ENCODE assay signal across 23 cellular contexts in genomic region chr10:88913803-88914202, GRCh38. TPM values are rescaled to one million over a fixed set of nuclear protein-coding genes. Genes with fewer than 3 reads are reported as not detected.
A peak's percentile ranks its signal among the peaks of the same experiment; 100 is the strongest.
DNase-seq lines count a peak whose midpoint lies in the region; ATAC-seq lines count a peak whose summit lies in the region.
"Had no signal": no experiment of that assay in that cellular context is flagged by ENCODE, and none has a peak within 500 bp of the region (broad histone marks: within the 10 kb centered on the region; RNA-seq: fewer than 3 reads in every experiment).

No MANE protein-coding gene starts in this region.

- no peak overlapping the region for H2BK12ac ChIP-seq in mesenchymal stem cell (ENCODE audit: low read length in 2 of 2)

- H4K91ac ChIP-seq in mesenchymal stem cell (ENCODE audit: low read length) = no peak overlapping the region

- H4K8ac ChIP-seq in mesenchymal stem cell (ENCODE audit: low read length) = no peak overlapping the region

- H3K4ac ChIP-seq in mesenchymal stem cell (ENCODE audit: low read depth in 1 of 2, low read length in 2 of 2) = no peak overlapping the region

- no peak overlapping the region for H2AFZ ChIP-seq in mesenchymal stem cell (ENCODE audit: low read depth, low read length)
- H2AFZ ChIP-seq: parathyroid adenoma had no signal

- no peak for ATAC-seq in GM21528 (IDR thresholded peaks at IDR 0.05; ENCODE audit: low FRiP score, unreplicated experiment)
- ATAC-seq: A549, body of pancreas, esophagus mucosa, upper lobe of right lung had no signal

- H2BK120ac ChIP-seq in mesenchymal stem cell (ENCODE audit: low read depth, low read length) = no peak overlapping the region

- no peaks in the 10 kb centered on the region for H3K9me3 ChIP-seq in mesenchymal stem cell (ENCODE audit: control insufficient read depth, low read length)
- H3K9me3 ChIP-seq: A549, BLaER1, body of pancreas, gastroesophageal sphincter, sigmoid colon, upper lobe of right lung had no signal

- peak; percentile 16 for DNase-seq in NCI-H146 (lab: John Stamatoyannopoulos, UW)
- no peak for DNase-seq in NCI-H146 treated with DMSO at 0.1 percent for 48 hours (lab: John Stamatoyannopoulos, UW; ENCODE audit: unreplicated experiment)
- peak; percentile 87 for DNase-seq in G401 (ENCODE audit: low spot score)
- peak; percentile 72 for DNase-seq in SK-N-DZ (ENCODE audit: low spot score)
- DNase-seq in mesenchymal stem cell = no peak
- DNase-seq in iPS-NIHi7 (ENCODE audit: extremely low spot score) = no peak
- no peak for DNase-seq in T-helper 9 cell
- DNase-seq: activated B cell treated with CpG ODN at 0.5 μM for 24 hours; activated CD4-positive, alpha-beta memory T cell treated with anti-CD3 and anti-CD28 coated beads for 36 hours; activated naive CD8-positive, alpha-beta T cell treated with anti-CD3 and anti-CD28 coated beads, Interleukin-2, amount 10 ng/mL, durations not matched to agents 7 days and 5 days; effector memory CD4-positive, alpha-beta T cell; mesendoderm; NCI-H1436 treated with DMSO at 0.1 percent for 48 hours; nephron progenitor cell; upper lobe of right lung had no signal

- no peak overlapping the region for H3K27ac ChIP-seq in mesenchymal stem cell (ENCODE audit: low read length, poor library complexity, severe bottlenecking)
- H3K27ac ChIP-seq: A549, BLaER1, body of pancreas, parathyroid adenoma, upper lobe of right lung had no signal

- no peak overlapping the region for H3K4me2 ChIP-seq in mesenchymal stem cell (ENCODE audit: low read length, poor library complexity, severe bottlenecking)
- H3K4me2 ChIP-seq: A549, BLaER1 had no signal

- H2AK5ac ChIP-seq in mesenchymal stem cell (ENCODE audit: low read length, severe bottlenecking) = no peak overlapping the region

- WGBS in mesenchymal stem cell = 85% methylated on average over 3 of the region's 5 CpGs

- no peak overlapping the region for H2BK5ac ChIP-seq in mesenchymal stem cell (ENCODE audit: low read depth, low read length, poor library complexity, severe bottlenecking)

- no peaks in the 10 kb centered on the region for H3K27me3 ChIP-seq in mesenchymal stem cell (ENCODE audit: control insufficient read depth in 1 of 2, insufficient read depth in 1 of 2, low read length in 2 of 2)
- H3K27me3 ChIP-seq: BLaER1, body of pancreas, gastroesophageal sphincter, sigmoid colon, upper lobe of right lung had no signal

- no peak overlapping the region for H3K14ac ChIP-seq in mesenchymal stem cell (ENCODE audit: low read length in 2 of 2)

- peaks cover 4% of the 10 kb centered on the region for H3K79me1 ChIP-seq in mesenchymal stem cell (replicated peaks; ENCODE audit: low read length, poor library complexity, severe bottlenecking)

- H3K4me3 ChIP-seq in mesenchymal stem cell (ENCODE audit: insufficient read depth in 1 of 2, low read depth in 1 of 2, low read length in 2 of 2) = no peak overlapping the region
- H3K4me3 ChIP-seq: A549, BLaER1, body of pancreas, gastroesophageal sphincter, sigmoid colon, upper lobe of right lung had no signal

- peaks cover 1% of the 10 kb centered on the region for H3K4me1 ChIP-seq in mesenchymal stem cell (ENCODE audit: control insufficient read depth, insufficient read depth, low read depth, low read length)
- H3K4me1 ChIP-seq: BLaER1, body of pancreas, parathyroid adenoma, upper lobe of right lung had no signal

- H3K36me3 ChIP-seq in mesenchymal stem cell (ENCODE audit: control insufficient read depth in 1 of 2, insufficient read depth in 2 of 2, low read depth in 1 of 2, low read length in 2 of 2) = peaks cover 15 to 62% of the 10 kb centered on the region in 2 experiments
- H3K36me3 ChIP-seq: gastroesophageal sphincter, sigmoid colon, upper lobe of right lung had no signal

- in situ Hi-C loops in G401 (cut with HindIII; ENCODE audit: low sequenced_read_pairs) = no loop called here

- H3K18ac ChIP-seq in mesenchymal stem cell (ENCODE audit: low read depth in 1 of 2, low read length in 2 of 2) = no peak overlapping the region

- H3K23ac ChIP-seq in mesenchymal stem cell (ENCODE audit: low read length in 2 of 2) = no peak overlapping the region

- H2BK15ac ChIP-seq in mesenchymal stem cell (ENCODE audit: low read depth, poor library complexity, severe bottlenecking) = no peak overlapping the region

- peak overlapping the region; percentile 63 for H3K9ac ChIP-seq in mesenchymal stem cell (ENCODE audit: low read length)
- H3K9ac ChIP-seq: BLaER1, parathyroid adenoma had no signal

RNA-seq across cellular contexts. Expression of gene STAMBPL1, which starts 33.8 kb away (rescaled TPM):
- not detected in 2 replicates for total RNA-seq in G401 (2014; rRNA removed; shearing (Covaris generic))
- 23.1 and 36.5 TPM in 2 replicates for polyA plus RNA-seq in SK-N-DZ (2014; cell fraction: cytosol; rRNA removed)
- polyA plus RNA-seq in SK-N-DZ (2014; cell fraction: nucleus; rRNA removed) = 33.0 and 40.9 TPM in 2 replicates
- 8.3 TPM for polyA plus RNA-seq in mesenchymal stem cell (2013, experiment 1 of 2)
- polyA plus RNA-seq in mesenchymal stem cell (2013, experiment 2 of 2) = 9.1 TPM

RNA-seq across cellular contexts. Expression of gene ACTA2, which starts 38.8 kb away (rescaled TPM):
- 10.6 and 14.2 TPM in 2 replicates for total RNA-seq in G401 (2014; rRNA removed; shearing (Covaris generic))
- polyA plus RNA-seq in SK-N-DZ (2014; cell fraction: cytosol; rRNA removed) = not detected in 2 replicates
- polyA plus RNA-seq in SK-N-DZ (2014; cell fraction: nucleus; rRNA removed) = not detected in 2 replicates
- 390 TPM for polyA plus RNA-seq in mesenchymal stem cell (2013, experiment 1 of 2)
- polyA plus RNA-seq in mesenchymal stem cell (2013, experiment 2 of 2) = 385 TPM

Comparison
In these comparisons a context has a peak if more than half of its experiments do, and no peak if none do; other contexts are left out.
1. DNase-seq: peak in NCI-H146 (single experiment), G401 (single experiment) and SK-N-DZ (single experiment); none in NCI-H146 treated with DMSO at 0.1 percent for 48 hours (single experiment), mesenchymal stem cell (single experiment), iPS-NIHi7 (single experiment) and T-helper 9 cell (single experiment).